Comparison of ENCODE assay signal across 1 cellular context in genomic region chr1:109425902-109426277, GRCh38.
A peak's percentile ranks its signal among the peaks of the same experiment; 100 is the strongest.
TF ChIP-seq lines count a peak whose summit lies in the region.

No MANE protein-coding gene starts in this region.

TF ChIP-seq in K562, 482 proteins besides CTCF, POLR2A, EP300 and RAD21 (continued from another document and continues in another):
- TF ChIP-seq NR4A1 (CRISPR knock-in tag; IDR thresholded peaks at IDR 0.05) (no peak), NR4A1 (tag; IDR thresholded peaks at IDR 0.05) (peak; percentile 40; the same call in 1 of the 2 replicates), SMAD4 (CRISPR knock-in tag; conservative IDR thresholded peaks at IDR 0.05) (0 out of 2 replicates have a peak, but pooled peaks have one; percentile 51), THAP7 (CRISPR knock-in tag; IDR thresholded peaks at IDR 0.05) (0 out of 2 replicates have a peak, but pooled peaks have one; percentile 50), ZBTB7A (IDR thresholded peaks at IDR 0.05; ENCODE audit: borderline replicate concordance, control insufficient read depth, low read depth, low read length) (no peak), ZNF174 (CRISPR knock-in tag; IDR thresholded peaks at IDR 0.05) (no peak), DPF2 (IDR thresholded peaks at IDR 0.05) (peak; percentile 51; the same call in 1 of the 2 replicates), NR1H2 (CRISPR knock-in tag; IDR thresholded peaks at IDR 0.05) (0 out of 2 replicates have a peak, but pooled peaks have one; percentile 87), KDM2B (CRISPR knock-in tag; IDR thresholded peaks at IDR 0.05) (peak; percentile 58; the same call in 1 of the 2 replicates), CBFB (CRISPR knock-in tag; IDR thresholded peaks at IDR 0.05) (peak; percentile 92), ERF (CRISPR knock-in tag; IDR thresholded peaks at IDR 0.05) (0 out of 2 replicates have a peak, but pooled peaks have one; percentile 22), GTF2E2 (tag; IDR thresholded peaks at IDR 0.05) (0 out of 2 replicates have a peak, but pooled peaks have one; percentile 45), CHD1 (IDR thresholded peaks at IDR 0.05; ENCODE audit: low read length) (peak; percentile 70), ZBTB26 (CRISPR knock-in tag; IDR thresholded peaks at IDR 0.05) (peak; percentile 25; the same call in 1 of the 2 replicates), ETV1 (tag; conservative IDR thresholded peaks at IDR 0.05; ENCODE audit: low read depth) (peak; percentile 61; the same call in 1 of the 2 replicates), PHB (CRISPR knock-in tag; IDR thresholded peaks at IDR 0.05) (0 out of 2 replicates have a peak, but pooled peaks have one; percentile 59), ZNF584 (CRISPR knock-in tag; IDR thresholded peaks at IDR 0.05; ENCODE audit: low read depth) (peak; percentile 51; the same call in 1 of the 2 replicates), ETV5 (CRISPR knock-in tag; IDR thresholded peaks at IDR 0.05; ENCODE audit: low read depth) (peak; percentile 91), FOXM1 (IDR thresholded peaks at IDR 0.05; ENCODE audit: low read depth) (no peak), FOXM1 (CRISPR knock-in tag; IDR thresholded peaks at IDR 0.05; ENCODE audit: low read depth) (peak; percentile 11; the same call in 1 of the 2 replicates), STAT6 (CRISPR knock-in tag; IDR thresholded peaks at IDR 0.05) (no peak), ZNF253 (CRISPR knock-in tag; conservative IDR thresholded peaks at IDR 0.05) (0 out of 2 replicates have a peak, but pooled peaks have one; percentile 32), HMBOX1 (IDR thresholded peaks at IDR 0.05) (peak; percentile 41; the same call in 1 of the 2 replicates), LARP7 (IDR thresholded peaks at IDR 0.05) (peak; percentile 65; the same call in 1 of the 2 replicates), KAT7 (CRISPR knock-in tag; IDR thresholded peaks at IDR 0.05; ENCODE audit: borderline replicate concordance) (peak; percentile 96; the same call in 1 of the 2 replicates), PHF20 (IDR thresholded peaks at IDR 0.05; ENCODE audit: partially characterized antibody) (peak; percentile 71), NONO (IDR thresholded peaks at IDR 0.05; ENCODE audit: low read depth in 2 of 2, low read length in 1 of 2) (0 out of 4 replicates have a peak, but pooled peaks of 1 of the 2 experiments have one; percentile 10), TRIM24 (IDR thresholded peaks at IDR 0.05) (peak in 1 of 2 experiments; percentile 4; a peak in 1 of 4 replicates), NRF1 (conservative IDR thresholded peaks at IDR 0.05 in 1 of 2, IDR thresholded peaks at IDR 0.05 in 1 of 2) (no peak), MYC (IDR thresholded peaks at IDR 0.05; ENCODE audit: low read depth, low read length) (no peak), MYC (CRISPR knock-in tag; IDR thresholded peaks at IDR 0.05; ENCODE audit: borderline replicate concordance, low read depth) (peak; percentile 66; the same call in 1 of the 2 replicates), SOX6 (IDR thresholded peaks at IDR 0.05) (peak; percentile 8; the same call in 1 of the 2 replicates), TEAD1 (CRISPR knock-in tag; IDR thresholded peaks at IDR 0.05) (0 out of 4 replicates have a peak, but pooled peaks of 1 of the 2 experiments have one; percentile 10), ZFP36 (IDR thresholded peaks at IDR 0.05; ENCODE audit: low read depth, low read length, partially characterized antibody) (no peak), JUND (IDR thresholded peaks at IDR 0.05; ENCODE audit: borderline replicate concordance, low read depth, low read length) (peak; percentile 73), JUND (tag; IDR thresholded peaks at IDR 0.05; ENCODE audit: borderline replicate concordance, low read depth, low read length) (no peak), OTX1 (CRISPR knock-in tag; IDR thresholded peaks at IDR 0.05) (no peak), POLR2G (IDR thresholded peaks at IDR 0.05; ENCODE audit: low read depth, low read length) (no peak), E2F5 (CRISPR knock-in tag; IDR thresholded peaks at IDR 0.05) (0 out of 2 replicates have a peak, but pooled peaks have one; percentile 80), FOSL1 (tag; conservative IDR thresholded peaks at IDR 0.05) (peak; percentile 89), HNRNPL (IDR thresholded peaks at IDR 0.05; ENCODE audit: low read depth, low read length) (peak; percentile 45; the same call in 1 of the 2 replicates)
- TF ChIP-seq, protein P1, sequence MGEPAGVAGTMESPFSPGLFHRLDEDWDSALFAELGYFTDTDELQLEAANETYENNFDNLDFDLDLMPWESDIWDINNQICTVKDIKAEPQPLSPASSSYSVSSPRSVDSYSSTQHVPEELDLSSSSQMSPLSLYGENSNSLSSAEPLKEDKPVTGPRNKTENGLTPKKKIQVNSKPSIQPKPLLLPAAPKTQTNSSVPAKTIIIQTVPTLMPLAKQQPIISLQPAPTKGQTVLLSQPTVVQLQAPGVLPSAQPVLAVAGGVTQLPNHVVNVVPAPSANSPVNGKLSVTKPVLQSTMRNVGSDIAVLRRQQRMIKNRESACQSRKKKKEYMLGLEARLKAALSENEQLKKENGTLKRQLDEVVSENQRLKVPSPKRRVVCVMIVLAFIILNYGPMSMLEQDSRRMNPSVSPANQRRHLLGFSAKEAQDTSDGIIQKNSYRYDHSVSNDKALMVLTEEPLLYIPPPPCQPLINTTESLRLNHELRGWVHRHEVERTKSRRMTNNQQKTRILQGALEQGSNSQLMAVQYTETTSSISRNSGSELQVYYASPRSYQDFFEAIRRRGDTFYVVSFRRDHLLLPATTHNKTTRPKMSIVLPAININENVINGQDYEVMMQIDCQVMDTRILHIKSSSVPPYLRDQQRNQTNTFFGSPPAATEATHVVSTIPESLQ (CRISPR knock-in tag; IDR thresholded peaks at IDR 0.05), result peak; percentile 84; the same call in 1 of the 2 replicates
- TF ChIP-seq, protein P2, sequence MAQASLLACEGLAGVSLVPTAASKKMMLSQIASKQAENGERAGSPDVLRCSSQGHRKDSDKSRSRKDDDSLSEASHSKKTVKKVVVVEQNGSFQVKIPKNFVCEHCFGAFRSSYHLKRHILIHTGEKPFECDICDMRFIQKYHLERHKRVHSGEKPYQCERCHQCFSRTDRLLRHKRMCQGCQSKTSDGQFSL (CRISPR knock-in tag; IDR thresholded peaks at IDR 0.05), result no peak
- TF ChIP-seq, protein P2 (tag; IDR thresholded peaks at IDR 0.05), result no peak
- TF ChIP-seq, protein P3, sequence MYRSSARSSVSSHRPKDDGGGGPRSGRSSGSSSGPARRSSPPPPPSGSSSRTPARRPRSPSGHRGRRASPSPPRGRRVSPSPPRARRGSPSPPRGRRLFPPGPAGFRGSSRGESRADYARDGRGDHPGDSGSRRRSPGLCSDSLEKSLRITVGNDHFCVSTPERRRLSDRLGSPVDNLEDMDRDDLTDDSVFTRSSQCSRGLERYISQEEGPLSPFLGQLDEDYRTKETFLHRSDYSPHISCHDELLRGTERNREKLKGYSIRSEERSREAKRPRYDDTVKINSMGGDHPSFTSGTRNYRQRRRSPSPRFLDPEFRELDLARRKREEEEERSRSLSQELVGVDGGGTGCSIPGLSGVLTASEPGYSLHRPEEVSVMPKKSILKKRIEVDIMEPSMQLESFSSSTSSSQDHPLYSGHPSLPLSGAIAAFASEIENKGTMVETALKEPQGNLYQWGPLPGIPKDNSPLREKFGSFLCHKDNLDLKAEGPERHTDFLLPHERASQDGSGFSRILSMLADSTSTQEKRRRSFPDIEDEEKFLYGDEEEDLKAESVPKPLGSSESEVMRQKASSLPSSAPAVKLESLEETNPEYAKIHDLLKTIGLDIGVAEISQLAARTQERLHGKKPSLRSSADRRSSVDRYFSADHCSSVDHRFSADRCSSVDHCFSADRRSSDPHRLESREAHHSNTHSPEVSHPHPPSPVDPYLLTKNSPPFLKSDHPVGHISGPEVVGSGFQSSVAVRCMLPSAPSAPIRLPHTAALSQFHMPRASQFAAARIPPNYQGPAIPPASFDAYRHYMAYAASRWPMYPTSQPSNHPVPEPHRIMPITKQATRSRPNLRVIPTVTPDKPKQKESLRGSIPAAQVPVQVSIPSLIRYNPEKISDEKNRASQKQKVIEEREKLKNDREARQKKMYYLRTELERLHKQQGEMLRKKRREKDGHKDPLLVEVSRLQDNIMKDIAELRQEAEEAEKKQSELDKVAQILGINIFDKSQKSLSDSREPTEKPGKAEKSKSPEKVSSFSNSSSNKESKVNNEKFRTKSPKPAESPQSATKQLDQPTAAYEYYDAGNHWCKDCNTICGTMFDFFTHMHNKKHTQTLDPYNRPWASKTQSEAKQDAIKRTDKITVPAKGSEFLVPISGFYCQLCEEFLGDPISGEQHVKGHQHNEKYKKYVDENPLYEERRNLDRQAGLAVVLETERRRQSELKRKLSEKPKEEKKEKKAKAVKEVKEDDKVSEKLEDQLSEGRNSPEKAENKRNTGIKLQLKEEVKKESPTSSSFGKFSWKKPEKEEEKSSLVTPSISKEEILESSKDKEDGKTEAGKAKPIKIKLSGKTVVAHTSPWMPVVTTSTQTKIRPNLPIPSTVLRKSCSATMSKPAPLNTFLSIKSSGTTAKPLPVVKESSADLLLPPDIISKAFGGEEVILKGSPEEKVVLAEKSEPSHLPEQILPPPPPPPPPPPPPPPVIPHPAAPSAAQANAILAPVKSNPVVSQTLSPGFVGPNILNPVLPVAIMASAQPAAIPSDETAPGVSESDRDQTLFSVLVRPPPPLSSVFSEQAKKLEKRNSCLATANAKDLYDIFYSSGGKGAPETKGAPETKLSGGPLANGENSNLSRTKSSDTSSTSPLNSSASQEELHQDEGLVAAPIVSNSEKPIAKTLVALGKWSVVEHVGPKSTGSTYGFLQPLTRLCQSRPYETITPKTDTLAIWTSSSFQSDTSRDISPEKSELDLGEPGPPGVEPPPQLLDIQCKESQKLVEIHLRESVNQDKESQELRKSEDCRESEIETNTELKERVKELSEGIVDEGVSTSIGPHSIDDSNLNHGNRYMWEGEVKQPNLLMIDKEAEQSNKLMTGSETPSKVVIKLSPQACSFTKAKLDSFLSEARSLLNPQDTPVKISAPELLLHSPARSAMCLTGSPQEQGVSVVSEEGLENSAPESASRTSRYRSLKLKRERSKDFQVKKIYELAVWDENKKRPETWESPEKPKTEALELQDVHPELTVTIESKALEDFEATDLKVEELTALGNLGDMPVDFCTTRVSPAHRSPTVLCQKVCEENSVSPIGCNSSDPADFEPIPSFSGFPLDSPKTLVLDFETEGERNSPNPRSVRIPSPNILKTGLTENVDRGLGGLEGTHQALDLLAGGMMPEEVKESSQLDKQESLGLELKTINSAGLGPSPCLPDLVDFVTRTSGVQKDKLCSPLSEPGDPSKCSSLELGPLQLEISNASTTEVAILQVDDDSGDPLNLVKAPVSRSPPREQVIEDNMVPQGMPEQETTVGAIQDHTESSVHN (IDR thresholded peaks at IDR 0.05; ENCODE audit: borderline replicate concordance in 1 of 2, low read depth in 1 of 2), result 0 out of 4 replicates have a peak, but pooled peaks of 1 of the 2 experiments have one; percentile 23
- TF ChIP-seq, protein P4, sequence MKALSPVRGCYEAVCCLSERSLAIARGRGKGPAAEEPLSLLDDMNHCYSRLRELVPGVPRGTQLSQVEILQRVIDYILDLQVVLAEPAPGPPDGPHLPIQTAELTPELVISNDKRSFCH (CRISPR knock-in tag; IDR thresholded peaks at IDR 0.05), result no peak
- TF ChIP-seq, protein P4 (tag; IDR thresholded peaks at IDR 0.05), result no peak; the same call in none of the 2 replicates
